ENCODE assay signal across 8 cellular contexts in the genomic region with DNA sequence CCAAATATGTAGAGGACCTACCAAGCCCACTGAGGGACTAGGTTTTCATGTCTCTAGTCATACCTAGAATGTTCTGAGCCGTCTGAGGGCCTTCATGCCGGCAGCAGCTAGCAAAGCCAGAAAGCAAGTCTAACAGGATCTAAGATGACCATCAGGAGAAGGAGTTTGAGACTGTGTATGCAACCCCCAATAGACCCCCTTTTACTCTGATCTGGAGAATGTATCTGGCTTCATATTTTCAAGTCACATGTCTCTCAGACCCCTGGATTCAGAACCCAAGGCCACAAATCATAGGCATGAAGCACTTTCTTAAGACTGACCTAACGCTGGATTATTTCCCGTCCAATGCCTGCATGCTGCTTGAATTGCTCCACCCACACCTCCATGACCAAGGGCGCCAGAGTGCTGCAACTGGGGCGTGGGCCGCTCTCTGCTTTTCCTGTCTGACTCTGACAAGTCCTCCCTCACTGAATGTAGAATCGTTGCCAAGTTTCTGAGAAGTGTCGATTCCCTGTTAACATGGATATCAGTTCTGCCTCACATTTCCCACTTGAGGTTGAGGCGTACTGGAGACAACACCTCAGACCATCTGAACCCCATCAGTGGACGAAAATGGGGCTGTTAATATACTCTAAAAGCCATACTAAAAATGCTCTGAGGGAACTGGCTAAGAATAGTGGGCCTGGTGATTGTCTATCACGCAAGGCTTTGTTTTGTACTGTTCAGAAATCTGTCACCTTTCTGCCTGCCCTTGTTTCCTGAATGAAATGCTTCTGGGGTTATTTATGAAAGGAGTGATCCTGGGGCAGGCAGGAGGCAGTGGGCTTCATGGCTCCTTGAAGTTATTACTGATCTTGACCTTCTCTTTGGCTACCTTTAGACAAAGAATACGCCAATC. TPM values are rescaled to one million over a fixed set of nuclear protein-coding genes. Genes with fewer than 3 reads are reported as not detected.
A peak's percentile ranks its signal among the peaks of the same experiment; 100 is the strongest.
DNase-seq lines count a peak whose midpoint lies in the region; ATAC-seq, FAIRE-seq and TF ChIP-seq lines count a peak whose summit lies in the region.

No MANE protein-coding gene starts in this region.

- H3K27me3 ChIP-seq in bronchial epithelial cell (ENCODE audit: control insufficient read depth, insufficient read depth, low read length) (no peaks in the 10 kb centered on the region), neural progenitor cell (no peaks in the 10 kb centered on the region)

- no peak overlapping the region for H3K4me2 ChIP-seq in neural progenitor cell

- H3K9me3 ChIP-seq in neural progenitor cell (ENCODE audit: low read depth): no peaks in the 10 kb centered on the region

- H3K36me3 ChIP-seq in bronchial epithelial cell (ENCODE audit: control insufficient read depth, insufficient read depth, low read length): peaks cover 2% of the 10 kb centered on the region
- no peaks in the 10 kb centered on the region for H3K36me3 ChIP-seq in neural progenitor cell

- no peak overlapping the region for H2AFZ ChIP-seq in neural progenitor cell (replicated peaks)

- H4K20me1 ChIP-seq in neural progenitor cell (ENCODE audit: low read depth): no peaks in the 10 kb centered on the region

- no peaks in the 10 kb centered on the region for H3K9me3 Mint-ChIP-seq in neural progenitor cell

- H3K79me2 ChIP-seq in neural progenitor cell (ENCODE audit: low read depth): no peaks in the 10 kb centered on the region

- no peak overlapping the region for H3K4me3 Mint-ChIP-seq in neural progenitor cell

- H3K9ac ChIP-seq in neural progenitor cell: no peak overlapping the region

- H3K4me1 ChIP-seq in neural progenitor cell: no peaks in the 10 kb centered on the region

- peaks cover 6% of the 10 kb centered on the region for H3K36me3 Mint-ChIP-seq in neural progenitor cell

- FAIRE-seq in bronchial epithelial cell (lab: Jason Lieb, UNC): no peak

- H3K4me3 ChIP-seq in bronchial epithelial cell (ENCODE audit: low read depth, low read length): no peak overlapping the region
- H3K4me3 ChIP-seq in neural progenitor cell: no peak overlapping the region
- no peak overlapping the region for H3K4me3 ChIP-seq in coronary artery

- H3K27ac ChIP-seq in neural progenitor cell: no peak overlapping the region
- H3K27ac ChIP-seq in coronary artery: peak overlapping the region in 1 of 2 donors; percentile 30

- TF ChIP-seq CTCF in GM20000 (IDR thresholded peaks at IDR 0.05; ENCODE audit: extremely low read depth, missing control alignments): no peak
- TF ChIP-seq CTCF in bronchial epithelial cell (IDR thresholded peaks at IDR 0.05; ENCODE audit: insufficient read depth, low read length, severe bottlenecking): no peak
- no peak for TF ChIP-seq CTCF in neural progenitor cell (IDR thresholded peaks at IDR 0.05)
- no peak for TF ChIP-seq CTCF in coronary artery (IDR thresholded peaks at IDR 0.05)

- peak overlapping the region; percentile 11 for H3K27ac Mint-ChIP-seq in neural progenitor cell

- H3F3A ChIP-seq in neural progenitor cell (ENCODE audit: low read depth): no peaks in the 10 kb centered on the region

- peak; percentile 47 for DNase-seq in GM20000 (ENCODE audit: low spot score)
- peak; percentile 14 to 68 (median 18) for DNase-seq in T-helper 1 cell
- peak; percentile 44 for DNase-seq in bronchial epithelial cell (ENCODE audit: low read depth)
- no peak for DNase-seq in neural progenitor cell (ENCODE audit: low spot score)
- no peak for DNase-seq in NCI-H748 treated with DMSO at 0.1 percent for 48 hours (lab: John Stamatoyannopoulos, UW)
- DNase-seq in coronary artery (ENCODE audit: low spot score): no peak

- H3K27me3 Mint-ChIP-seq in neural progenitor cell (ENCODE audit: insufficient read depth, low read depth): peaks cover 3% of the 10 kb centered on the region

- H3K4me1 Mint-ChIP-seq in neural progenitor cell: peaks cover 5% of the 10 kb centered on the region

- ATAC-seq in HG02852 (IDR thresholded peaks at IDR 0.05; ENCODE audit: unreplicated experiment): no peak
- no peak for ATAC-seq in HG03565 (IDR thresholded peaks at IDR 0.05; ENCODE audit: unreplicated experiment)

RNA-seq across cellular contexts. Expression of a gene that starts 23.9 kb away (rescaled TPM):
- total RNA-seq in bronchial epithelial cell: 13.8 and 17.6 TPM in 2 replicates
- 48.2 and 64.0 TPM in 2 replicates for total RNA-seq in neural progenitor cell (ENCODE audit: low replicate concordance)

RNA-seq across cellular contexts. Expression of a gene that starts 56.8 kb away (rescaled TPM):
- 11.1 and 16.0 TPM in 2 replicates for total RNA-seq in bronchial epithelial cell
- total RNA-seq in neural progenitor cell (ENCODE audit: low replicate concordance): 16.8 and 20.9 TPM in 2 replicates

Comparison
In these comparisons a context has a peak if more than half of its experiments do, and no peak if none do; other contexts are left out.
1. DNase-seq: peak in GM20000 (single experiment), T-helper 1 cell (5 of 5) and bronchial epithelial cell (single experiment); none in neural progenitor cell (single experiment), NCI-H748 treated with DMSO at 0.1 percent for 48 hours (single experiment) and coronary artery (single experiment).